Comparison of ENCODE assay signal across 1 cellular context in genomic region chr16:57668630-57669475, GRCh38.
TF ChIP-seq lines count a peak whose summit lies in the region.

No MANE protein-coding gene starts in this region.

TF ChIP-seq in HepG2, 621 proteins besides CTCF, POLR2A, EP300 and RAD21:
- TF ChIP-seq ZNF788 (CRISPR knock-in tag; IDR thresholded peaks at IDR 0.05; ENCODE audit: borderline replicate concordance) (peak; percentile 46; the same call in 1 of the 2 replicates), ZBTB4 (CRISPR knock-in tag; IDR thresholded peaks at IDR 0.05; ENCODE audit: borderline replicate concordance) (no peak), PCBP1 (IDR thresholded peaks at IDR 0.05; ENCODE audit: borderline replicate concordance, low read depth, low read length) (no peak), ZNF687 (CRISPR knock-in tag; IDR thresholded peaks at IDR 0.05) (no peak), ZNF691 (CRISPR knock-in tag; IDR thresholded peaks at IDR 0.05; ENCODE audit: borderline replicate concordance, low read depth) (peak; percentile 66; the same call in 1 of the 2 replicates), ETV6 (CRISPR knock-in tag; conservative IDR thresholded peaks at IDR 0.05) (0 out of 2 replicates have a peak, but pooled peaks have one; percentile 31), ZNF253 (CRISPR knock-in tag; IDR thresholded peaks at IDR 0.05; ENCODE audit: borderline replicate concordance) (peak; percentile 56; the same call in 1 of the 2 replicates), ZNF263 (CRISPR knock-in tag; IDR thresholded peaks at IDR 0.05) (peak; percentile 99), ZNF564 (CRISPR knock-in tag; IDR thresholded peaks at IDR 0.05) (peak; percentile 10; the same call in 1 of the 2 replicates), CAMTA2 (CRISPR knock-in tag; IDR thresholded peaks at IDR 0.05; ENCODE audit: borderline replicate concordance) (0 out of 2 replicates have a peak, but pooled peaks have one; percentile 26), MAZ (IDR thresholded peaks at IDR 0.05; ENCODE audit: borderline replicate concordance, low read depth, low read length) (no peak), MAZ (CRISPR knock-in tag; IDR thresholded peaks at IDR 0.05; ENCODE audit: low read depth) (0 out of 2 replicates have a peak, but pooled peaks have one; percentile 31), ZNF562 (CRISPR knock-in tag; IDR thresholded peaks at IDR 0.05; ENCODE audit: borderline replicate concordance) (no peak)
